31 cellular contexts compared by ENCODE assay signal in genomic region chr2:39678170-39678569, GRCh38.
"Had no signal": no experiment of that assay in that cellular context is flagged by ENCODE, and none has a peak within 500 bp of the region (broad histone marks: within the 10 kb centered on the region; RNA-seq: fewer than 3 reads in every experiment).

No MANE protein-coding gene starts in this region.

- H3K27ac ChIP-seq: neural progenitor cell, ovary, parathyroid adenoma, psoas muscle, right lobe of liver, sigmoid colon, suprapubic skin, thoracic aorta, thyroid gland, tibial nerve, upper lobe of left lung, vagina had no signal

- H2AFZ ChIP-seq: neural progenitor cell, parathyroid adenoma had no signal

- H3K4me2 ChIP-seq: neural progenitor cell had no signal

- H3K36me3 Mint-ChIP-seq: natural killer cell; stimulated activated memory B cell treated with anti-CD40 and anti-IgM and Interleukin-4, amounts not matched to agents 10 μg/mL and 1 μg/mL and 100 μg/mL, for 72 hours had no signal

- H3K27me3 Mint-ChIP-seq: progenitor cell of endocrine pancreas had no signal

- H3K36me3 ChIP-seq: neural progenitor cell, ovary, right lobe of liver, sigmoid colon, suprapubic skin, thoracic aorta, thyroid gland, tibial nerve, upper lobe of left lung, vagina had no signal

- H3K9ac ChIP-seq: neural progenitor cell, parathyroid adenoma had no signal

- H3K4me1 Mint-ChIP-seq: natural killer cell; nephron; stimulated activated memory B cell treated with anti-CD40 and anti-IgM and Interleukin-4, amounts not matched to agents 10 μg/mL and 1 μg/mL and 100 μg/mL, for 72 hours; stimulated activated naive CD8-positive, alpha-beta T cell treated with anti-CD3 and anti-CD28 coated beads, Interleukin-15, amount 100 ng/mL, for 72 hours had no signal

- H3K9me3 ChIP-seq: ovary, psoas muscle, right lobe of liver, sigmoid colon, suprapubic skin, thoracic aorta, thyroid gland, upper lobe of left lung, vagina had no signal

- H3K79me2 ChIP-seq: parathyroid adenoma had no signal

- DNase-seq: natural killer cell; occipital lobe; ovary; posterior cingulate gyrus; psoas muscle; right cardiac atrium; right lobe of liver; sigmoid colon; small intestine; stimulated activated CD4-positive, alpha-beta T cell treated with anti-CD3 and anti-CD28 coated beads, Interleukin-15, amount 100 ng/mL, for 24 hours; stimulated activated CD4-positive, alpha-beta T cell treated with anti-CD3 and anti-CD28 coated beads, Interleukin-2, amount 100 ng/mL, for 24 hours; stimulated activated CD4-positive, alpha-beta T cell treated with anti-CD3 and anti-CD28 coated beads, Interleukin-4, amount 100 ng/mL, for 1 hour; stimulated activated CD4-positive, alpha-beta T cell treated with anti-CD3 and anti-CD28 coated beads, Interleukin-4, amount 100 ng/mL, for 4 hours; stimulated activated CD8-positive, alpha-beta memory T cell treated with anti-CD3 and anti-CD28 coated beads, Interleukin-4, amount 100 ng/mL, for 48 hours; stimulated activated naive CD4-positive, alpha-beta T cell; stimulated activated naive CD8-positive, alpha-beta T cell treated with anti-CD3 and anti-CD28 coated beads, Interleukin-15, amount 100 ng/mL, for 72 hours; stimulated activated naive CD8-positive, alpha-beta T cell treated with anti-CD3 and anti-CD28 coated beads, Interleukin-15, Interleukin-2, amounts not matched to agents 100 U/mL and 50 U/mL, for 24 hours; substantia nigra; thyroid gland; trophoblast cell; upper lobe of left lung had no signal

- H3K4me3 ChIP-seq: neural progenitor cell, ovary, psoas muscle, right lobe of liver, sigmoid colon, suprapubic skin, thoracic aorta, thyroid gland, tibial nerve, upper lobe of left lung, vagina had no signal

- H3K4me3 Mint-ChIP-seq: natural killer cell; nephron; neural progenitor cell; stimulated activated memory B cell treated with anti-CD40 and anti-IgM and Interleukin-4, amounts not matched to agents 10 μg/mL and 1 μg/mL and 100 μg/mL, for 72 hours; stimulated activated naive CD8-positive, alpha-beta T cell treated with anti-CD3 and anti-CD28 coated beads, Interleukin-15, amount 100 ng/mL, for 72 hours had no signal

- H3K27ac Mint-ChIP-seq: natural killer cell; nephron; neural progenitor cell; progenitor cell of endocrine pancreas; stimulated activated memory B cell treated with anti-CD40 and anti-IgM and Interleukin-4, amounts not matched to agents 10 μg/mL and 1 μg/mL and 100 μg/mL, for 72 hours; stimulated activated naive CD8-positive, alpha-beta T cell treated with anti-CD3 and anti-CD28 coated beads, Interleukin-15, amount 100 ng/mL, for 72 hours had no signal

- FAIRE-seq: small intestine, urothelium cell line had no signal

- ATAC-seq: natural killer cell; psoas muscle; right cardiac atrium; right lobe of liver; stimulated activated memory B cell treated with anti-CD40 and anti-IgM and Interleukin-4, amounts not matched to agents 10 μg/mL and 1 μg/mL and 100 μg/mL, for 72 hours; stimulated activated naive CD8-positive, alpha-beta T cell treated with anti-CD3 and anti-CD28 coated beads, Interleukin-15, amount 100 ng/mL, for 72 hours; stimulated activated naive CD8-positive, alpha-beta T cell treated with anti-CD3 and anti-CD28 coated beads, Interleukin-15, Interleukin-2, amounts not matched to agents 100 U/mL and 50 U/mL, for 24 hours had no signal

- H3K27me3 ChIP-seq: neural progenitor cell, ovary, right lobe of liver, thyroid gland, tibial nerve, upper lobe of left lung, vagina had no signal

- H3K4me1 ChIP-seq: neural progenitor cell, parathyroid adenoma, right lobe of liver, sigmoid colon, suprapubic skin, tibial nerve, upper lobe of left lung, vagina had no signal
